34 cellular contexts compared by ENCODE assay signal in genomic region chr15:76460871-76461270, GRCh38.
DNase-seq lines count a peak whose midpoint lies in the region; TF ChIP-seq lines count a peak whose summit lies in the region.
"Had no signal": no experiment of that assay in that cellular context is flagged by ENCODE, and none has a peak within 500 bp of the region (broad histone marks: within the 10 kb centered on the region; RNA-seq: fewer than 3 reads in every experiment).

No MANE protein-coding gene starts in this region.

- no peaks in the 10 kb centered on the region for H3K36me3 ChIP-seq in trophoblast cell (ENCODE audit: control insufficient read depth in 1 of 2, insufficient read depth in 2 of 2, low read length in 2 of 2)
- H3K36me3 ChIP-seq: cardiac muscle cell, colonic mucosa, gastroesophageal sphincter, lower lobe of right lung, sigmoid colon, thyroid gland, vagina had no signal

- no peak overlapping the region for H3K4ac ChIP-seq in trophoblast cell (ENCODE audit: low read depth, low read length)

- H3K4me3 Mint-ChIP-seq in HFFc6 (no peak overlapping the region), mesothelial cell of epicardium (no peak overlapping the region)
- H3K4me3 Mint-ChIP-seq: activated naive CD4-positive, alpha-beta T cell treated with anti-CD3 and anti-CD28 coated beads for 36 hours; natural killer cell had no signal

- H4K8ac ChIP-seq in trophoblast cell (ENCODE audit: low read depth, low read length), result no peak overlapping the region

- peaks cover 7% of the 10 kb centered on the region for H3K9me3 Mint-ChIP-seq in HFFc6
- peaks cover 47% of the 10 kb centered on the region for H3K9me3 Mint-ChIP-seq in mesothelial cell of epicardium
- H3K9me3 Mint-ChIP-seq: natural killer cell had no signal

- no peaks in the 10 kb centered on the region for H3K27me3 ChIP-seq in trophoblast cell (ENCODE audit: insufficient read depth, low read length)
- H3K27me3 ChIP-seq: cardiac muscle cell, colonic mucosa, gastroesophageal sphincter, sigmoid colon, thyroid gland, vagina had no signal

- peak; percentile 21 for DNase-seq in AG20443 (ENCODE audit: low spot score)
- DNase-seq in HFFc6, result peak; percentile 27
- DNase-seq in cardiac fibroblast (ENCODE audit: low read depth in 2 of 2), result peak; percentile 32 to 44
- DNase-seq in myocyte (ENCODE audit: low read depth), result peak; percentile 6
- DNase-seq in activated naive CD4-positive, alpha-beta T cell (lab: John Stamatoyannopoulos, UW), result no peak
- no peak for DNase-seq in AG08396 (ENCODE audit: low spot score)
- no peak for DNase-seq in trophoblast cell
- DNase-seq in mesothelial cell of epicardium (ENCODE audit: low spot score in 2 of 2, unreplicated experiment in 2 of 2), result no peak
- DNase-seq: ACHN; activated CD4-positive, alpha-beta T cell treated with anti-CD3 and anti-CD28 coated beads, Interleukin-2, amount 50 U/mL, for 4 hours; activated naive CD4-positive, alpha-beta T cell treated with anti-CD3 and anti-CD28 coated beads for 36 hours; amygdala; Calu3; colonic mucosa; DMS79; effector CD8-positive, alpha-beta T cell; hippocampal formation; Kasumi-1; lower lobe of right lung; MV-4-11; natural killer cell; NCI-H146; NCI-H2107; NCI-H748 treated with DMSO at 0.1 percent for 48 hours; nucleus accumbens; Right ventricle myocardium superior; sigmoid colon; stimulated activated CD4-positive, alpha-beta T cell treated with anti-CD3 and anti-CD28 coated beads, Interleukin-4, amount 100 ng/mL, for 1 hour; thyroid gland had no signal

- H2BK5ac ChIP-seq in trophoblast cell (ENCODE audit: low read depth, low read length, poor library complexity), result no peak overlapping the region

- no peaks in the 10 kb centered on the region for H3K79me2 ChIP-seq in trophoblast cell (ENCODE audit: control insufficient read depth, insufficient read depth, low read length, poor library complexity)

- H3K4me3 ChIP-seq in cardiac fibroblast (replicated peaks in 1 of 2; ENCODE audit: low read depth in 2 of 2, low read length in 2 of 2) (no peak overlapping the region), trophoblast cell (ENCODE audit: low read depth, low read length) (no peak overlapping the region)
- H3K4me3 ChIP-seq: cardiac muscle cell, colonic mucosa, gastroesophageal sphincter, lower lobe of right lung, sigmoid colon, thyroid gland, vagina had no signal

- H2AK5ac ChIP-seq in trophoblast cell (ENCODE audit: low read length), result no peak overlapping the region

- H3K27ac Mint-ChIP-seq in HFFc6 (peak overlapping the region; percentile 20; the same call in 1 of the 2 replicates), mesothelial cell of epicardium (no peak overlapping the region)
- H3K27ac Mint-ChIP-seq: activated naive CD4-positive, alpha-beta T cell treated with anti-CD3 and anti-CD28 coated beads for 36 hours; natural killer cell; progenitor cell of endocrine pancreas had no signal

- WGBS in trophoblast cell (ENCODE audit: extremely low coverage, insufficient coverage, insufficient read length), result no CpG with 5 or more reads among the region's 1 CpG

- no peak overlapping the region for H2AFZ ChIP-seq in trophoblast cell (ENCODE audit: insufficient read depth, low read length, poor library complexity)

- no peak overlapping the region for H4K91ac ChIP-seq in trophoblast cell (ENCODE audit: low read depth, low read length)

- no peak overlapping the region for H3K18ac ChIP-seq in trophoblast cell (ENCODE audit: low read length)

- H3K9me3 ChIP-seq in trophoblast cell (ENCODE audit: insufficient read depth, low read depth, low read length), result no peaks in the 10 kb centered on the region
- H3K9me3 ChIP-seq: colonic mucosa, gastroesophageal sphincter, lower lobe of right lung, sigmoid colon, thyroid gland, vagina had no signal

- H3K36me3 Mint-ChIP-seq in HFFc6 (ENCODE audit: low read depth), result peaks cover 12% of the 10 kb centered on the region
- peaks cover 40% of the 10 kb centered on the region for H3K36me3 Mint-ChIP-seq in mesothelial cell of epicardium

- no peak overlapping the region for H3K14ac ChIP-seq in trophoblast cell (ENCODE audit: low read length)

- H3K27me3 Mint-ChIP-seq in HFFc6 (ENCODE audit: insufficient read depth) (no peaks in the 10 kb centered on the region), mesothelial cell of epicardium (ENCODE audit: low read depth) (no peaks in the 10 kb centered on the region)
- H3K27me3 Mint-ChIP-seq: progenitor cell of endocrine pancreas had no signal

- TF ChIP-seq CTCF in HFFc6 (IDR thresholded peaks at IDR 0.05), result no peak
- TF ChIP-seq CTCF in cardiac fibroblast (IDR thresholded peaks at IDR 0.05; ENCODE audit: low read depth, low read length), result no peak
- TF ChIP-seq CTCF in mesothelial cell of epicardium (IDR thresholded peaks at IDR 0.05; ENCODE audit: unreplicated experiment), result no peak

- no peak overlapping the region for H2BK120ac ChIP-seq in trophoblast cell (ENCODE audit: insufficient read depth, low read length, poor library complexity)

- H3K9ac ChIP-seq in trophoblast cell (ENCODE audit: low read length), result no peak overlapping the region

- no peak overlapping the region for H4K12ac ChIP-seq in trophoblast cell (ENCODE audit: low read depth, low read length)

- H3K4me1 Mint-ChIP-seq in HFFc6 (ENCODE audit: low read depth) (peaks cover 20% of the 10 kb centered on the region), mesothelial cell of epicardium (no peaks in the 10 kb centered on the region)
- H3K4me1 Mint-ChIP-seq: natural killer cell had no signal

- H3K23ac ChIP-seq in trophoblast cell (ENCODE audit: low read length), result no peak overlapping the region

- no peaks in the 10 kb centered on the region for H3K79me1 ChIP-seq in trophoblast cell (ENCODE audit: low read length)

- H3K4me1 ChIP-seq in trophoblast cell (ENCODE audit: control insufficient read depth in 1 of 2, insufficient read depth in 2 of 2, low read length in 2 of 2), result no peaks in the 10 kb centered on the region
- H3K4me1 ChIP-seq: colonic mucosa, gastroesophageal sphincter, lower lobe of right lung, sigmoid colon, thyroid gland, vagina had no signal

- H3K4me2 ChIP-seq in trophoblast cell (ENCODE audit: low read length), result no peak overlapping the region

- no peak overlapping the region for H3K27ac ChIP-seq in trophoblast cell (ENCODE audit: low read depth, low read length)
- H3K27ac ChIP-seq: cardiac muscle cell, colonic mucosa, epithelial cell of prostate, gastroesophageal sphincter, lower lobe of right lung, sigmoid colon, thyroid gland, vagina had no signal

- H2BK12ac ChIP-seq in trophoblast cell (ENCODE audit: low read length), result no peak overlapping the region

Comparison
In these comparisons a context has a peak if more than half of its experiments do, and no peak if none do; other contexts are left out.
1. DNase-seq: peak in AG20443 (single experiment), HFFc6 (single experiment), cardiac fibroblast (2 of 2) and myocyte (single experiment); none in activated naive CD4-positive, alpha-beta T cell (0 of 4), AG08396 (single experiment), trophoblast cell (0 of 2) and mesothelial cell of epicardium (0 of 2).